Comparison of ENCODE assay signal across 22 cellular contexts in the genomic region with DNA sequence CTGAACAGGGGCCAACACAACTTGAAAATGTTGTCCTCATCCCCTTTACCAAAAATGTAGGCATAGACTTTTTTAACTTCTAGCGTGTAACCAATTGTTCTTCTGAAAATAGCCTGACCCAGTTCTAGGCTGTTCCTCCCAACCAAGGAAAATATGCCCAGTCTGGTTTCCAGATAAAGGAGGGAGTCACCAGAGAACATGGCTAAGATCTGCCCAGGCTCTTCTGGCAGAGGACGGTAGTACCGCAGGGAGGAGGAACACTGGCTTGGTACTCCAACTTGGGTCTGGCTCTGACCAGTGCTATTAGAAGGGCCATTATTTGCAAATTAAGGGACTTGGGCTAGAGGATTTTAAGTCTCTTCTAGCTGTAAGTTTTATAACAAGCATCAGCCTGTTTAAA.
DNase-seq lines count a peak whose midpoint lies in the region; ATAC-seq and TF ChIP-seq lines count a peak whose summit lies in the region.
"Had no signal": no experiment of that assay in that cellular context is flagged by ENCODE, and none has a peak within 500 bp of the region (broad histone marks: within the 10 kb centered on the region; RNA-seq: fewer than 3 reads in every experiment).

No MANE protein-coding gene starts in this region.

- H3K27me3 ChIP-seq in layer of hippocampus (ENCODE audit: control insufficient read depth, insufficient read depth, low read length), result no peaks in the 10 kb centered on the region
- H3K27me3 ChIP-seq in tibial artery, result no peaks in the 10 kb centered on the region
- H3K27me3 ChIP-seq in gastroesophageal sphincter, result no peaks in the 10 kb centered on the region

- peak overlapping the region; percentile 58 for H3K27ac Mint-ChIP-seq in HFFc6
- no peak overlapping the region for H3K27ac Mint-ChIP-seq in activated CD4-positive, alpha-beta T cell treated with anti-CD3 and anti-CD28 coated beads for 36 hours
- H3K27ac Mint-ChIP-seq: activated T-helper 17 cell treated with anti-CD3 and anti-CD28 coated beads, Interleukin-2, amount 50 U/mL, for 72 hours had no signal

- peaks cover 68% of the 10 kb centered on the region for H3K4me1 Mint-ChIP-seq in HFFc6 (ENCODE audit: low read depth)
- H3K4me1 Mint-ChIP-seq in activated CD4-positive, alpha-beta T cell treated with anti-CD3 and anti-CD28 coated beads for 36 hours, result no peaks in the 10 kb centered on the region
- H3K4me1 Mint-ChIP-seq: activated T-helper 17 cell treated with anti-CD3 and anti-CD28 coated beads, Interleukin-2, amount 50 U/mL, for 72 hours had no signal

- H3K4me1 ChIP-seq in tibial artery (peaks cover 0 to 17% (median 7%) of the 10 kb centered on the region in 4 donors), gastroesophageal sphincter (peaks cover 7 to 34% (median 13%) of the 10 kb centered on the region in 3 donors)
- H3K4me1 ChIP-seq: lower lobe of right lung, prostate gland had no signal

- no peak overlapping the region for H3K4me3 ChIP-seq in tibial artery
- H3K4me3 ChIP-seq in gastroesophageal sphincter, result no peak overlapping the region
- H3K4me3 ChIP-seq: lower lobe of right lung, prostate gland had no signal

- H3K36me3 Mint-ChIP-seq in HFFc6 (ENCODE audit: low read depth), result peaks cover 82% of the 10 kb centered on the region
- peaks cover 39% of the 10 kb centered on the region for H3K36me3 Mint-ChIP-seq in activated CD4-positive, alpha-beta T cell treated with anti-CD3 and anti-CD28 coated beads for 36 hours (ENCODE audit: low read depth)

- H3K36me3 ChIP-seq in tibial artery (peaks cover 80 to 91% (median 82%) of the 10 kb centered on the region in 3 donors), gastroesophageal sphincter (peaks cover 6 to 96% of the 10 kb centered on the region in 2 donors)

- CTCF ChIA-PET in activated CD4-positive, alpha-beta T cell treated with anti-CD3 and anti-CD28 coated beads for 36 hours (lab: Charles Lee), result interaction anchor here (1.8 to 7.9 kb wide), 2 partner anchors 14 to 133 kb away, joined by 6 to 46 read pairs; no protein-coding TSS in a partner anchor

- no peak for TF ChIP-seq EP300 in gastroesophageal sphincter (IDR thresholded peaks at IDR 0.05)

- H3K4me3 Mint-ChIP-seq in HFFc6, result no peak overlapping the region
- no peak overlapping the region for H3K4me3 Mint-ChIP-seq in activated CD4-positive, alpha-beta T cell treated with anti-CD3 and anti-CD28 coated beads for 36 hours
- H3K4me3 Mint-ChIP-seq: activated T-helper 17 cell treated with anti-CD3 and anti-CD28 coated beads, Interleukin-2, amount 50 U/mL, for 72 hours; CD4-positive, CD25-positive, alpha-beta regulatory T cell; neural crest cell had no signal

- ATAC-seq in activated CD4-positive, alpha-beta T cell treated with anti-CD3 and anti-CD28 coated beads for 36 hours, result no peak
- ATAC-seq in gastroesophageal sphincter, result no peak
- ATAC-seq: activated naive CD4-positive, alpha-beta T cell treated with anti-CD3 and anti-CD28 coated beads, Interleukin-2, amount 50 U/mL, for 72 hours; activated T-helper 17 cell treated with anti-CD3 and anti-CD28 coated beads, Interleukin-2, amount 50 U/mL, for 72 hours; lower lobe of right lung had no signal

- H3K9me3 Mint-ChIP-seq in HFFc6, result no peaks in the 10 kb centered on the region
- H3K9me3 Mint-ChIP-seq in activated CD4-positive, alpha-beta T cell treated with anti-CD3 and anti-CD28 coated beads for 36 hours (ENCODE audit: low read depth), result no peaks in the 10 kb centered on the region
- H3K9me3 Mint-ChIP-seq: activated naive CD4-positive, alpha-beta T cell treated with anti-CD3 and anti-CD28 coated beads, Interleukin-2, amount 50 U/mL, for 72 hours; activated T-helper 17 cell treated with anti-CD3 and anti-CD28 coated beads, Interleukin-2, amount 50 U/mL, for 72 hours; CD4-positive, CD25-positive, alpha-beta regulatory T cell; neural crest cell had no signal

- POLR2A ChIA-PET in activated CD4-positive, alpha-beta T cell treated with anti-CD3 and anti-CD28 coated beads for 36 hours (lab: Charles Lee), result no interaction called here

- DNase-seq in HFFc6 (no peak), tibial artery (no peak), KG1 (lab: John Stamatoyannopoulos, UW) (no peak)
- DNase-seq in activated CD4-positive, alpha-beta T cell treated with anti-CD3 and anti-CD28 coated beads for 36 hours, result no peak
- DNase-seq: activated CD4-positive, alpha-beta T cell treated with anti-CD3 and anti-CD28 coated beads, Interleukin-2, amount 50 U/mL, for 1 hour; CD4-positive, CD25-positive, alpha-beta regulatory T cell; DMS 273 treated with DMSO at 0.1 percent for 48 hours; effector memory CD4-positive, alpha-beta T cell; IMR-90; lower lobe of right lung; NCI-H1092; NCI-H2029; NCI-H226; stimulated activated CD8-positive, alpha-beta memory T cell treated with anti-CD3 and anti-CD28 coated beads, Interleukin-4, amount 100 ng/mL, for 48 hours had no signal

- peaks cover 3% of the 10 kb centered on the region; the same call in 1 of the 2 replicates for H3K27me3 Mint-ChIP-seq in HFFc6 (ENCODE audit: insufficient read depth)
- H3K27me3 Mint-ChIP-seq in activated CD4-positive, alpha-beta T cell treated with anti-CD3 and anti-CD28 coated beads for 36 hours, result no peaks in the 10 kb centered on the region
- H3K27me3 Mint-ChIP-seq: activated T-helper 17 cell treated with anti-CD3 and anti-CD28 coated beads, Interleukin-2, amount 50 U/mL, for 72 hours; CD4-positive, CD25-positive, alpha-beta regulatory T cell had no signal

- intact Hi-C loops in tibial artery (cut with DNase I; ENCODE audit: low total_unique reads), result no loop called here
- intact Hi-C loops in activated CD4-positive, alpha-beta T cell treated with anti-CD3 and anti-CD28 coated beads for 36 hours (cut with DNase I, micrococcal nuclease), result no loop called here

- 37 to 90% methylated on average over 2 to 3 of the region's 3 CpGs for WGBS in gastroesophageal sphincter (ENCODE audit: low coverage in 1 of 2), 2 donors

- no peak for TF ChIP-seq CTCF in HFFc6 (IDR thresholded peaks at IDR 0.05)
- no peak for TF ChIP-seq CTCF in tibial artery (IDR thresholded peaks at IDR 0.05)
- no peak for TF ChIP-seq CTCF in gastroesophageal sphincter (IDR thresholded peaks at IDR 0.05)

- H3K9me3 ChIP-seq in tibial artery (no peaks in the 10 kb centered on the region), gastroesophageal sphincter (no peaks in the 10 kb centered on the region)
- H3K9me3 ChIP-seq: lower lobe of right lung, prostate gland had no signal

- peak overlapping the region; percentile 63 for H3K27ac ChIP-seq in cingulate gyrus (ENCODE audit: low read depth, low read length)
- peak overlapping the region; percentile 72 for H3K27ac ChIP-seq in layer of hippocampus (ENCODE audit: low read depth, low read length)
- H3K27ac ChIP-seq in tibial artery, result peak overlapping the region; percentile 29 to 60
- H3K27ac ChIP-seq in gastroesophageal sphincter, result peak overlapping the region in 1 of 4 donors; percentile 21
- H3K27ac ChIP-seq: lower lobe of right lung, prostate gland, RWPE1 had no signal

- no peak for TF ChIP-seq POLR2A in gastroesophageal sphincter (IDR thresholded peaks at IDR 0.05)
